1 cellular context compared by ENCODE assay signal in the genomic region with DNA sequence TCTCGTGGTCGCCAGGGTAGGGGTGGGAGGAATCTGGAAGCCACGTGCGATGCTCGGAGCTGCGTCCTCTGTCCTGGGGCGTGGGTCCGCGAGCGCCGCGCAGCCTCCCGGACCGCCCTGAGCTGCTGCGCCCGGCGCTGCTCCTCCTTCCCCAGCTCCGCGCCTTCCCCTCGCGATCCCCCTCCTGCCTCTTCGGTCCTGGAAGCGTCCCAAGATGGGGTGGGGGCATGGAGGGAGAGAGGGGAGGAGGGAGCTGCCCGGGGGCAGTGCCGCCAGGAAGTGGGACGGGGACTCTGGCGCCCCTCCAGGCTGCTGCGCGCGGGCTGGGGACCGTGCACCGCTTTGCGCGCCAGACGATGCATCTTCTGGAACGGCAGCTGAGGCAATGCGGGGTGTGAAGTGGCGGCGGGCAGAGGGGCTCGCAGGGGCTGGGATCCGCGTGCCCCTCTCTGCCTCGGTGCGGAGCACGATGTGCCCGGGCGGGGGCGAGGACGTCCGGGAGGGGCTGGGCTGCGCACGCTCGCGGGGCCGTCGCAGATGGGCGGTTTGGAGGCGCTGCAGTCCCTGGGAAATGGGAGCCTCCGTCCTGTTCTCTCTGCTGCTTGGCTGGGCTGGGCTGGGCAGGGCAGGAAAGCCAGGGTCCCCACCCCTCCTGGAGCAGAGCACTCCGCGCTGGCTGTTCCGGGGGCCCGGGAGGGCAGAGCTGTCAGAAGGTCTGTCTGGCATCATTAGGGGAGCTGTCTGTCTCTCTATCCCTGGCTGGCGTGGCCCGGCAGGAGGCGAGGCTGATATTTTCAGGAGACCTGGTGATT.
TF ChIP-seq lines count a peak whose summit lies in the region.

No MANE protein-coding gene starts in this region.

TF ChIP-seq in WTC11, 78 proteins besides CTCF, POLR2A, EP300 and RAD21 (continued from another document and continues in another):
- TF ChIP-seq USF1 (CRISPR knock-in tag; IDR thresholded peaks at IDR 0.05) (peak; percentile 41; the same call in 1 of the 2 replicates), ATF3 (CRISPR knock-in tag; conservative IDR thresholded peaks at IDR 0.05) (no peak), NFYB (CRISPR knock-in tag; conservative IDR thresholded peaks at IDR 0.05; ENCODE audit: low read depth) (0 out of 2 replicates have a peak, but pooled peaks have one; percentile 16), FOXK1 (CRISPR knock-in tag; IDR thresholded peaks at IDR 0.05) (no peak), CREM (CRISPR knock-in tag; IDR thresholded peaks at IDR 0.05) (0 out of 2 replicates have a peak, but pooled peaks have one; percentile 48), ATF1 (CRISPR knock-in tag; IDR thresholded peaks at IDR 0.05) (peak; percentile 80; the same call in 1 of the 2 replicates), NR3C1 (CRISPR knock-in tag; conservative IDR thresholded peaks at IDR 0.05; ENCODE audit: low read depth) (0 out of 2 replicates have a peak, but pooled peaks have one; percentile 67), ERG (CRISPR knock-in tag; IDR thresholded peaks at IDR 0.05) (no peak), ESRRA (CRISPR knock-in tag; IDR thresholded peaks at IDR 0.05; ENCODE audit: borderline replicate concordance) (no peak), ETV6 (CRISPR knock-in tag; IDR thresholded peaks at IDR 0.05) (peak; percentile 79), ZNF263 (CRISPR knock-in tag; IDR thresholded peaks at IDR 0.05; ENCODE audit: low read depth) (no peak; the same call in 1 of the 2 replicates), ZNF425 (CRISPR knock-in tag; conservative IDR thresholded peaks at IDR 0.05) (no peak), AR (CRISPR knock-in tag; IDR thresholded peaks at IDR 0.05) (no peak), ATF2 (CRISPR knock-in tag; IDR thresholded peaks at IDR 0.05; ENCODE audit: borderline replicate concordance, low read depth) (no peak), HMGA2 (CRISPR knock-in tag; IDR thresholded peaks at IDR 0.05) (no peak), CDX4 (CRISPR knock-in tag; IDR thresholded peaks at IDR 0.05; ENCODE audit: borderline replicate concordance) (no peak), JAZF1 (CRISPR knock-in tag; IDR thresholded peaks at IDR 0.05) (no peak), HMGXB4 (CRISPR knock-in tag; IDR thresholded peaks at IDR 0.05) (peak; percentile 98; the same call in 1 of the 2 replicates), ZBTB21 (CRISPR knock-in tag; IDR thresholded peaks at IDR 0.05; ENCODE audit: borderline replicate concordance) (peak; percentile 82), IRF2 (CRISPR knock-in tag; IDR thresholded peaks at IDR 0.05; ENCODE audit: borderline replicate concordance, low read depth) (no peak), ZBTB43 (CRISPR knock-in tag; IDR thresholded peaks at IDR 0.05) (no peak)
- TF ChIP-seq, protein P1, sequence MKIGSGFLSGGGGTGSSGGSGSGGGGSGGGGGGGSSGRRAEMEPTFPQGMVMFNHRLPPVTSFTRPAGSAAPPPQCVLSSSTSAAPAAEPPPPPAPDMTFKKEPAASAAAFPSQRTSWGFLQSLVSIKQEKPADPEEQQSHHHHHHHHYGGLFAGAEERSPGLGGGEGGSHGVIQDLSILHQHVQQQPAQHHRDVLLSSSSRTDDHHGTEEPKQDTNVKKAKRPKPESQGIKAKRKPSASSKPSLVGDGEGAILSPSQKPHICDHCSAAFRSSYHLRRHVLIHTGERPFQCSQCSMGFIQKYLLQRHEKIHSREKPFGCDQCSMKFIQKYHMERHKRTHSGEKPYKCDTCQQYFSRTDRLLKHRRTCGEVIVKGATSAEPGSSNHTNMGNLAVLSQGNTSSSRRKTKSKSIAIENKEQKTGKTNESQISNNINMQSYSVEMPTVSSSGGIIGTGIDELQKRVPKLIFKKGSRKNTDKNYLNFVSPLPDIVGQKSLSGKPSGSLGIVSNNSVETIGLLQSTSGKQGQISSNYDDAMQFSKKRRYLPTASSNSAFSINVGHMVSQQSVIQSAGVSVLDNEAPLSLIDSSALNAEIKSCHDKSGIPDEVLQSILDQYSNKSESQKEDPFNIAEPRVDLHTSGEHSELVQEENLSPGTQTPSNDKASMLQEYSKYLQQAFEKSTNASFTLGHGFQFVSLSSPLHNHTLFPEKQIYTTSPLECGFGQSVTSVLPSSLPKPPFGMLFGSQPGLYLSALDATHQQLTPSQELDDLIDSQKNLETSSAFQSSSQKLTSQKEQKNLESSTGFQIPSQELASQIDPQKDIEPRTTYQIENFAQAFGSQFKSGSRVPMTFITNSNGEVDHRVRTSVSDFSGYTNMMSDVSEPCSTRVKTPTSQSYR (CRISPR knock-in tag; IDR thresholded peaks at IDR 0.05): no peak
- TF ChIP-seq, protein P2, sequence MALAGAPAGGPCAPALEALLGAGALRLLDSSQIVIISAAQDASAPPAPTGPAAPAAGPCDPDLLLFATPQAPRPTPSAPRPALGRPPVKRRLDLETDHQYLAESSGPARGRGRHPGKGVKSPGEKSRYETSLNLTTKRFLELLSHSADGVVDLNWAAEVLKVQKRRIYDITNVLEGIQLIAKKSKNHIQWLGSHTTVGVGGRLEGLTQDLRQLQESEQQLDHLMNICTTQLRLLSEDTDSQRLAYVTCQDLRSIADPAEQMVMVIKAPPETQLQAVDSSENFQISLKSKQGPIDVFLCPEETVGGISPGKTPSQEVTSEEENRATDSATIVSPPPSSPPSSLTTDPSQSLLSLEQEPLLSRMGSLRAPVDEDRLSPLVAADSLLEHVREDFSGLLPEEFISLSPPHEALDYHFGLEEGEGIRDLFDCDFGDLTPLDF (CRISPR knock-in tag; IDR thresholded peaks at IDR 0.05): no peak
- TF ChIP-seq, protein P3, sequence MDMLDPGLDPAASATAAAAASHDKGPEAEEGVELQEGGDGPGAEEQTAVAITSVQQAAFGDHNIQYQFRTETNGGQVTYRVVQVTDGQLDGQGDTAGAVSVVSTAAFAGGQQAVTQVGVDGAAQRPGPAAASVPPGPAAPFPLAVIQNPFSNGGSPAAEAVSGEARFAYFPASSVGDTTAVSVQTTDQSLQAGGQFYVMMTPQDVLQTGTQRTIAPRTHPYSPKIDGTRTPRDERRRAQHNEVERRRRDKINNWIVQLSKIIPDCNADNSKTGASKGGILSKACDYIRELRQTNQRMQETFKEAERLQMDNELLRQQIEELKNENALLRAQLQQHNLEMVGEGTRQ (CRISPR knock-in tag; IDR thresholded peaks at IDR 0.05): 0 out of 2 replicates have a peak, but pooled peaks have one; percentile 37
- TF ChIP-seq, protein P4, sequence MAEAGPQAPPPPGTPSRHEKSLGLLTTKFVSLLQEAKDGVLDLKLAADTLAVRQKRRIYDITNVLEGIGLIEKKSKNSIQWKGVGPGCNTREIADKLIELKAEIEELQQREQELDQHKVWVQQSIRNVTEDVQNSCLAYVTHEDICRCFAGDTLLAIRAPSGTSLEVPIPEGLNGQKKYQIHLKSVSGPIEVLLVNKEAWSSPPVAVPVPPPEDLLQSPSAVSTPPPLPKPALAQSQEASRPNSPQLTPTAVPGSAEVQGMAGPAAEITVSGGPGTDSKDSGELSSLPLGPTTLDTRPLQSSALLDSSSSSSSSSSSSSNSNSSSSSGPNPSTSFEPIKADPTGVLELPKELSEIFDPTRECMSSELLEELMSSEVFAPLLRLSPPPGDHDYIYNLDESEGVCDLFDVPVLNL (CRISPR knock-in tag; IDR thresholded peaks at IDR 0.05; ENCODE audit: borderline replicate concordance, low read depth): no peak
- TF ChIP-seq, protein P5, sequence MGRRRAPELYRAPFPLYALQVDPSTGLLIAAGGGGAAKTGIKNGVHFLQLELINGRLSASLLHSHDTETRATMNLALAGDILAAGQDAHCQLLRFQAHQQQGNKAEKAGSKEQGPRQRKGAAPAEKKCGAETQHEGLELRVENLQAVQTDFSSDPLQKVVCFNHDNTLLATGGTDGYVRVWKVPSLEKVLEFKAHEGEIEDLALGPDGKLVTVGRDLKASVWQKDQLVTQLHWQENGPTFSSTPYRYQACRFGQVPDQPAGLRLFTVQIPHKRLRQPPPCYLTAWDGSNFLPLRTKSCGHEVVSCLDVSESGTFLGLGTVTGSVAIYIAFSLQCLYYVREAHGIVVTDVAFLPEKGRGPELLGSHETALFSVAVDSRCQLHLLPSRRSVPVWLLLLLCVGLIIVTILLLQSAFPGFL (CRISPR knock-in tag; IDR thresholded peaks at IDR 0.05; ENCODE audit: borderline replicate concordance): no peak
